29 cellular contexts compared by ENCODE assay signal in the genomic region with DNA sequence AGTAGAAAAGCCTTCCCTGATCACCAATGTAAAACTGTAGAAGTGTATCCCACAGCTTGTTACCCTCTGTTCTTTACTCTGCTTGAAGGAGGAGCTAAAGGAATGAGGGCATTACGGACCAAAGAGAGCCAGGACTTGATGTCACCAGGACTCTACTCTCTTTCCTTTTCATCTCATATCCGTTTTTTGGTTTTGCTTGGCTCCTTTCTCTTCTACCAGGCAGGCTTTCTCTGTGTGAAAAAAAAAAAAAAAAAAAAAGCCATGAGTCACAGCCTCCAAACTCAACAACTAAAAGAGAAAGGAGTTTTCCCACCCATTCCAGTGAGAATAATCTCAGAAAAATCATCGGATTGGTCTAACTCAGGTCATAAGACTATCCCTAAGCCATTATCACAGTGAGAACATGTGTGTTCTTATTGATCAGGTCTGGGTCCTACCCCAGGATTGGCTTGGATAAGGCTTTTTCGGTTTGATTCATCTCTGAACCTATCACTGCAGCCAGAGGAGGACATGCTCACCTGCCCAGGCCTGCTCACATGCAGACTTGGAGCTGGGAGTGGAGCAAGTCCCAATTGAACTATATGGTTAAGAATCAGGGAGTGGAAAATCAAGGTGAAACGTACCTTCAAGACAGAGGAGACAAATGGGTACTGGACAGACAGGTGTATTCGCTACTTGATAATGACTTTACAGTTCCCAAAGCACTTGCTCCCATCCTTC. TPM values are rescaled to one million over a fixed set of nuclear protein-coding genes. Genes with fewer than 3 reads are reported as not detected.
"Had no signal": no experiment of that assay in that cellular context is flagged by ENCODE, and none has a peak within 500 bp of the region (broad histone marks: within the 10 kb centered on the region; RNA-seq: fewer than 3 reads in every experiment).

No MANE protein-coding gene starts in this region.

- H3K4me1 Mint-ChIP-seq: activated naive CD8-positive, alpha-beta T cell treated with anti-CD3 and anti-CD28 coated beads for 36 hours; stimulated activated effector memory CD8-positive, alpha-beta T cell treated with anti-CD3 and anti-CD28 coated beads, Interleukin-12 subunit alpha, Interleukin-12 subunit beta, amount 100 ng/mL, for 72 hours; stimulated activated naive CD8-positive, alpha-beta T cell treated with anti-CD3 and anti-CD28 coated beads, Interleukin-15, amount 100 ng/mL, for 72 hours had no signal

- ATAC-seq: activated T-cell treated with anti-CD3 and anti-CD28 coated beads, Interleukin-2, amount 50 U/mL, for 4 hours; gastrocnemius medialis; left lobe of liver; stimulated activated effector memory CD8-positive, alpha-beta T cell treated with anti-CD3 and anti-CD28 coated beads, Interleukin-12 subunit alpha, Interleukin-12 subunit beta, amount 100 ng/mL, for 72 hours; stimulated activated naive CD8-positive, alpha-beta T cell treated with anti-CD3 and anti-CD28 coated beads, Interleukin-15, amount 100 ng/mL, for 72 hours; WTC11 had no signal

- H3K4me3 ChIP-seq: cardiac muscle cell, gastrocnemius medialis, right lobe of liver, transverse colon had no signal

- H3K36me3 Mint-ChIP-seq: activated naive CD8-positive, alpha-beta T cell treated with anti-CD3 and anti-CD28 coated beads for 36 hours; stimulated activated effector memory CD8-positive, alpha-beta T cell treated with anti-CD3 and anti-CD28 coated beads, Interleukin-12 subunit alpha, Interleukin-12 subunit beta, amount 100 ng/mL, for 72 hours; WTC11 had no signal

- H3K9me3 Mint-ChIP-seq: activated naive CD8-positive, alpha-beta T cell treated with anti-CD3 and anti-CD28 coated beads for 36 hours; activated T-cell treated with anti-CD3 and anti-CD28 coated beads, Interleukin-2, amount 50 U/mL, for 4 hours; activated T-helper 2 cell treated with anti-CD3 and anti-CD28 coated beads, Interferon-gamma antibody, Interleukin-2, Interleukin-4, amounts not matched to agents 10 μg/mL and 5 μg/mL and 100 μg/mL, durations not matched to agents 14 hours and 24 hours and 36 hours; nephron; stimulated activated naive CD8-positive, alpha-beta T cell treated with anti-CD3 and anti-CD28 coated beads, Interleukin-15, amount 100 ng/mL, for 72 hours; WTC11 had no signal

- FAIRE-seq: astrocyte, endometrium, small intestine, urothelium cell line had no signal

- DNase-seq: activated CD4-positive, alpha-beta T cell treated with anti-CD3 and anti-CD28 coated beads, Interleukin-2, amount 50 U/mL, for 48 hours; activated CD8-positive, alpha-beta memory T cell treated with anti-CD3 and anti-CD28 coated beads, Interleukin-2, amount 50 U/mL, for 48 hours; activated naive CD4-positive, alpha-beta T cell treated with Interleukin-2 at 50 U/mL for 16 hours; activated naive CD8-positive, alpha-beta T cell treated with anti-CD3 and anti-CD28 coated beads for 36 hours; activated T-cell treated with anti-CD3 and anti-CD28 coated beads, Interleukin-2, amount 50 U/mL, for 4 hours; effector CD4-positive, alpha-beta T cell; erythroblast; gastrocnemius medialis; mesenchymal stem cell; right lobe of liver; small intestine; stimulated activated CD4-positive, alpha-beta T cell treated with anti-CD3 and anti-CD28 coated beads, Interleukin-2, amount 100 ng/mL, for 24 hours; stimulated activated naive CD8-positive, alpha-beta T cell treated with anti-CD3 and anti-CD28 coated beads, Interleukin-15, amount 100 ng/mL, for 72 hours; T-helper 1 cell; transverse colon had no signal

- H3K4me3 Mint-ChIP-seq: activated naive CD8-positive, alpha-beta T cell treated with anti-CD3 and anti-CD28 coated beads for 36 hours; activated T-cell treated with anti-CD3 and anti-CD28 coated beads, Interleukin-2, amount 50 U/mL, for 4 hours; nephron; stimulated activated effector memory CD8-positive, alpha-beta T cell treated with anti-CD3 and anti-CD28 coated beads, Interleukin-12 subunit alpha, Interleukin-12 subunit beta, amount 100 ng/mL, for 72 hours; stimulated activated naive CD8-positive, alpha-beta T cell treated with anti-CD3 and anti-CD28 coated beads, Interleukin-15, amount 100 ng/mL, for 72 hours; WTC11 had no signal

- H3K27ac Mint-ChIP-seq: activated naive CD8-positive, alpha-beta T cell treated with anti-CD3 and anti-CD28 coated beads for 36 hours; activated T-helper 2 cell treated with anti-CD3 and anti-CD28 coated beads, Interferon-gamma antibody, Interleukin-2, Interleukin-4, amounts not matched to agents 10 μg/mL and 5 μg/mL and 100 μg/mL, durations not matched to agents 14 hours and 24 hours and 36 hours; nephron; stimulated activated effector memory CD8-positive, alpha-beta T cell treated with anti-CD3 and anti-CD28 coated beads, Interleukin-12 subunit alpha, Interleukin-12 subunit beta, amount 100 ng/mL, for 72 hours; stimulated activated naive CD8-positive, alpha-beta T cell treated with anti-CD3 and anti-CD28 coated beads, Interleukin-15, amount 100 ng/mL, for 72 hours; WTC11 had no signal

RNA-seq across cellular contexts. Expression of a gene that starts 19.4 kb away (rescaled TPM):
- total RNA-seq: activated CD8-positive, alpha-beta memory T cell treated with anti-CD3 and anti-CD28 coated beads for 36 hours; activated naive CD8-positive, alpha-beta T cell treated with anti-CD3 and anti-CD28 coated beads for 36 hours; activated T-cell treated with anti-CD3 and anti-CD28 coated beads, Interleukin-2, amount 50 U/mL, for 4 hours; activated T-helper 2 cell treated with anti-CD3 and anti-CD28 coated beads, Interferon-gamma antibody, Interleukin-2, Interleukin-4, amounts not matched to agents 10 μg/mL and 5 μg/mL and 100 μg/mL, durations not matched to agents 14 hours and 24 hours and 36 hours; astrocyte; chondrocyte; gastrocnemius medialis; mononuclear cell; myocyte; pulmonary artery endothelial cell had no signal
- polyA plus RNA-seq: cardiac muscle cell had no signal
